Comparison of ENCODE assay signal across 17 cellular contexts in genomic region chr18:5500158-5500939, GRCh38. TPM values are rescaled to one million over a fixed set of nuclear protein-coding genes. Genes with fewer than 3 reads are reported as not detected.
DNase-seq lines count a peak whose midpoint lies in the region; ATAC-seq and TF ChIP-seq lines count a peak whose summit lies in the region.
"Had no signal": no experiment of that assay in that cellular context is flagged by ENCODE, and none has a peak within 500 bp of the region (broad histone marks: within the 10 kb centered on the region; RNA-seq: fewer than 3 reads in every experiment).

No MANE protein-coding gene starts in this region.

- in situ Hi-C loops in astrocyte of the cerebellum (cut with HindIII; ENCODE audit: low sequenced_read_pairs), result no loop called here

- TF ChIP-seq CTCF in astrocyte of the cerebellum (IDR thresholded peaks at IDR 0.05; ENCODE audit: low read depth, low read length, missing control alignments), result no peak

- ATAC-seq in GM18517 (IDR thresholded peaks at IDR 0.05; ENCODE audit: unreplicated experiment) (no peak), GM18907 (IDR thresholded peaks at IDR 0.05; ENCODE audit: unreplicated experiment) (no peak)
- ATAC-seq: Panc1, SK-N-SH treated with all-trans-retinoic acid at 6 μM for 48 hours had no signal

- peak; percentile 72 for DNase-seq in DMS 273 (lab: John Stamatoyannopoulos, UW; ENCODE audit: unreplicated experiment)
- peak; percentile 79 for DNase-seq in NCI-H526 treated with DMSO at 0.1 percent for 48 hours (lab: John Stamatoyannopoulos, UW)
- no peak for DNase-seq in astrocyte of the cerebellum (ENCODE audit: low read depth)
- DNase-seq in renal cortical epithelial cell (ENCODE audit: low read depth), result peak; percentile 43
- DNase-seq in GM19240 (ENCODE audit: insufficient read length, low spot score), result no peak
- DNase-seq: DND-41; MV-4-11; NCI-H1105 treated with DMSO at 0.1 percent for 48 hours; NCI-H2081; NCI-H2171 treated with DMSO at 0.1 percent for 48 hours; NCI-H446; NK-92 treated with Interleukin-12 subunit alpha and Interleukin-12 subunit beta, amount 100 ng/mL, for 24 hours; SIG-M5 had no signal

- peak overlapping the region; percentile 14 for H3K4me3 ChIP-seq in astrocyte of the cerebellum (ENCODE audit: low read depth, low read length)

RNA-seq across cellular contexts. Expression of gene EPB41L3, which starts 43.4 kb away (rescaled TPM):
- 40.8 and 54.0 TPM in 2 replicates for total RNA-seq in renal cortical epithelial cell

Comparison
In these comparisons a context has a peak if more than half of its experiments do, and no peak if none do; other contexts are left out.
1. DNase-seq: peak in DMS 273 (single experiment), NCI-H526 treated with DMSO at 0.1 percent for 48 hours (single experiment) and renal cortical epithelial cell (single experiment); none in astrocyte of the cerebellum (single experiment) and GM19240 (single experiment).